Comparison of ENCODE assay signal across 16 cellular contexts in the genomic region with DNA sequence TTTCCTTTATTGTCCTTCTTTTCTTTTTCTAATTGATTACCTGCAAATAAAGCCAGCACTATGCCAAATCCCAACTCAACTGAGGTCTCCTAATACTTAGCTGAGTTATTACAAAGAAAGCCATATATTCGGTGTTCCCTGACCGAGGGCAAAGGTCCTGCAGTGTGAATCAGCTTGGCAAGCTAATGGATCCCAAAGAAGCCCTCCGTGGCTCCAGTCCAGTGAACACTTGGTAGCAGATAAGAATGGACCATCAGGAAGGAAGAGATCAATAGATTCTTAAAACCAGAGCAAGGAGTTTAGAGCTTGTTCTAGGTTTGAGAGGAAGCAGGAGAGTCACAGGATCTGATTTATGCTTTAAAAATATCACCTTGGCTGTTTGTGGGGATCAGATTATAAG. TPM values are rescaled to one million over a fixed set of nuclear protein-coding genes. Genes with fewer than 3 reads are reported as not detected.
"Had no signal": no experiment of that assay in that cellular context is flagged by ENCODE, and none has a peak within 500 bp of the region (broad histone marks: within the 10 kb centered on the region; RNA-seq: fewer than 3 reads in every experiment).

No MANE protein-coding gene starts in this region.

- H3K27ac ChIP-seq: SJSA1, suprapubic skin had no signal

- DNase-seq: activated CD4-positive, alpha-beta memory T cell treated with anti-CD3 and anti-CD28 coated beads, Interleukin-2, amount 10 ng/mL, durations not matched to agents 7 days and 5 days; activated CD4-positive, alpha-beta T cell treated with anti-CD3 and anti-CD28 coated beads for 1 hour; activated CD8-positive, alpha-beta memory T cell treated with anti-CD3 and anti-CD28 coated beads, Interleukin-2, amount 50 U/mL, for 48 hours; activated naive CD4-positive, alpha-beta T cell; amniotic stem cell; esophagus squamous epithelium; foreskin fibroblast; head of caudate nucleus; stimulated activated CD4-positive, alpha-beta T cell treated with anti-CD3 and anti-CD28 coated beads, Interleukin-4, amount 100 ng/mL, for 1 hour; stimulated activated CD8-positive, alpha-beta memory T cell treated with anti-CD3 and anti-CD28 coated beads, Interleukin-4, amount 100 ng/mL, for 48 hours; stimulated activated naive CD8-positive, alpha-beta T cell treated with anti-CD3 and anti-CD28 coated beads, Interleukin-15, Interleukin-2, amounts not matched to agents 100 U/mL and 50 U/mL, for 24 hours; SW 1271 had no signal

- H3K9me3 ChIP-seq: esophagus squamous epithelium, SJSA1, suprapubic skin had no signal

- H3K4me3 ChIP-seq: esophagus squamous epithelium, SJSA1, suprapubic skin had no signal

- H3K4me3 Mint-ChIP-seq: activated CD4-positive, alpha-beta memory T cell treated with anti-CD3 and anti-CD28 coated beads, Interleukin-2, amount 10 ng/mL, durations not matched to agents 7 days and 5 days; brain; type B pancreatic cell had no signal

- H3K27me3 ChIP-seq: esophagus squamous epithelium, SJSA1, suprapubic skin had no signal

- H3K27ac Mint-ChIP-seq: activated CD4-positive, alpha-beta memory T cell treated with anti-CD3 and anti-CD28 coated beads, Interleukin-2, amount 10 ng/mL, durations not matched to agents 7 days and 5 days; type B pancreatic cell had no signal

- H3K27me3 Mint-ChIP-seq: activated CD4-positive, alpha-beta memory T cell treated with anti-CD3 and anti-CD28 coated beads, Interleukin-2, amount 10 ng/mL, durations not matched to agents 7 days and 5 days; brain; type B pancreatic cell had no signal

- H3K4me1 ChIP-seq: suprapubic skin had no signal

- H3K36me3 ChIP-seq: SJSA1, suprapubic skin had no signal

- H3K9me3 Mint-ChIP-seq: activated CD4-positive, alpha-beta memory T cell treated with anti-CD3 and anti-CD28 coated beads, Interleukin-2, amount 10 ng/mL, durations not matched to agents 7 days and 5 days had no signal

RNA-seq across cellular contexts. Expression of a gene that starts 8.5 kb away (rescaled TPM):
- total RNA-seq: activated CD4-positive, alpha-beta memory T cell treated with anti-CD3 and anti-CD28 coated beads, Interleukin-2, amount 10 ng/mL, durations not matched to agents 7 days and 5 days had no signal
